Comparison of ENCODE assay signal across 10 cellular contexts in genomic region chrX:12890467-12890866, GRCh38.
DNase-seq lines count a peak whose midpoint lies in the region; ATAC-seq and TF ChIP-seq lines count a peak whose summit lies in the region.
"Had no signal": no experiment of that assay in that cellular context is flagged by ENCODE, and none has a peak within 500 bp of the region (broad histone marks: within the 10 kb centered on the region; RNA-seq: fewer than 3 reads in every experiment).

No MANE protein-coding gene starts in this region.

- ATAC-seq in GM18499 (IDR thresholded peaks at IDR 0.05; ENCODE audit: insufficient read depth, unreplicated experiment) (peak; percentile 78), GM21526 (IDR thresholded peaks at IDR 0.05; ENCODE audit: low FRiP score, unreplicated experiment) (peak; percentile 56), HG03521 (IDR thresholded peaks at IDR 0.05; ENCODE audit: unreplicated experiment) (peak; percentile 73)

- no peak overlapping the region for H3K4me3 ChIP-seq in choroid plexus epithelial cell (ENCODE audit: low read depth, low read length)
- H3K4me3 ChIP-seq: suprapubic skin had no signal

- TF ChIP-seq CTCF in choroid plexus epithelial cell (conservative IDR thresholded peaks at IDR 0.05; ENCODE audit: low read depth, low read length): no peak

- DNase-seq in choroid plexus epithelial cell (ENCODE audit: low read depth) (peak; percentile 14), NCI-H226 (no peak), DMS 273 (lab: John Stamatoyannopoulos, UW; ENCODE audit: unreplicated experiment) (no peak), COLO829 (ENCODE audit: low spot score) (no peak)
- DNase-seq in stimulated activated CD4-positive, alpha-beta T cell treated with anti-CD3 and anti-CD28 coated beads, Interleukin-2, amount 100 ng/mL, for 24 hours: no peak
- DNase-seq: foreskin melanocyte had no signal
